In genomic region chr16:1788708-1789100, GRCh38 we compare ENCODE assay signal across 24 cellular contexts. TPM values are rescaled to one million over a fixed set of nuclear protein-coding genes. Genes with fewer than 3 reads are reported as not detected.
A peak's percentile ranks its signal among the peaks of the same experiment; 100 is the strongest.
DNase-seq lines count a peak whose midpoint lies in the region; ATAC-seq, FAIRE-seq and TF ChIP-seq lines count a peak whose summit lies in the region.
"Had no signal": no experiment of that assay in that cellular context is flagged by ENCODE, and none has a peak within 500 bp of the region (broad histone marks: within the 10 kb centered on the region; RNA-seq: fewer than 3 reads in every experiment).

No MANE protein-coding gene starts in this region.

- H3K4me1 ChIP-seq in HEK293 (ENCODE audit: control insufficient read depth, insufficient read depth, low read length) (0 out of 2 replicates have a peak, but pooled peaks cover 2% of the 10 kb centered on the region), foreskin keratinocyte (no peaks in the 10 kb centered on the region)

- TF ChIP-seq CTCF in HEK293 (tag by site-specific recombination; IDR thresholded peaks at IDR 0.05) (no peak), foreskin keratinocyte (conservative IDR thresholded peaks at IDR 0.05) (no peak)

- intact Hi-C loops in posterior vena cava (cut with DNase I): no loop called here

- ATAC-seq in foreskin keratinocyte: peak; percentile 49
- ATAC-seq in GM21528 (IDR thresholded peaks at IDR 0.05; ENCODE audit: low FRiP score, unreplicated experiment): no peak
- ATAC-seq: left lobe of liver, PC-3 had no signal

- H3K27ac ChIP-seq in HEK293 (ENCODE audit: extremely low read depth, low read depth, low read length): no peak overlapping the region
- H3K27ac ChIP-seq in foreskin keratinocyte: no peak overlapping the region
- H3K27ac ChIP-seq: 22Rv1, coronary artery had no signal

- H3K4me3 ChIP-seq in HEK293 (ENCODE audit: low read depth, low read length): no peak overlapping the region
- H3K4me3 ChIP-seq: coronary artery had no signal

- H3K9me3 ChIP-seq in HEK293 (ENCODE audit: control insufficient read depth, insufficient read depth, low read depth, low read length): no peaks in the 10 kb centered on the region
- H3K9me3 ChIP-seq: SK-N-SH had no signal

- DNase-seq in NCI-H1694 treated with DMSO at 0.1 percent for 48 hours (lab: John Stamatoyannopoulos, UW) (peak; percentile 1), NCI-H1694 (lab: John Stamatoyannopoulos, UW) (no peak), foreskin keratinocyte (peak in 1 of 2 donors; percentile 41), posterior vena cava (ENCODE audit: low spot score) (peak; percentile 80), SW480 (ENCODE audit: low spot score) (no peak), RCC 7860 (ENCODE audit: low spot score) (no peak)
- DNase-seq: anterior cingulate cortex; Calu3; NCI-H1417 treated with DMSO at 0.1 percent for 48 hours; NCI-H82; PC-3; SK-N-SH; small intestine; stimulated activated CD8-positive, alpha-beta memory T cell treated with anti-CD3 and anti-CD28 coated beads, Interleukin-4, amount 100 ng/mL, for 48 hours; substantia nigra; T-helper 9 cell had no signal

- POLR2A ChIA-PET in HEK293 (lab: Yijun Ruan, JAX): interaction anchor here (1.5 kb wide), 2 partner anchors 11 to 367 kb away, joined by 3 read pairs; partner anchors contain the start of gene TRAF7

- H3K36me3 ChIP-seq in HEK293 (ENCODE audit: control insufficient read depth in 2 of 2, insufficient read depth in 1 of 2, low read length in 2 of 2): peaks cover 11 to 60% of the 10 kb centered on the region in 2 experiments; a peak in 2 of 3 replicates

- no peak for FAIRE-seq in RCC 7860 (lab: Jason Lieb, UNC)
- FAIRE-seq: GM12892, small intestine had no signal

- no peaks in the 10 kb centered on the region for H3K27me3 ChIP-seq in foreskin keratinocyte

- CTCF ChIA-PET in HEK293 (lab: Yijun Ruan, JAX): interaction anchor here (0.7 kb wide), 1 partner anchor 36 kb away, joined by 4 read pairs; no protein-coding TSS in a partner anchor

TF ChIP-seq in HEK293, 187 proteins besides CTCF, POLR2A, EP300 and RAD21:
- TF ChIP-seq ZNF449 (tag by site-specific recombination; IDR thresholded peaks at IDR 0.05) (peak; percentile 99), ZNF600 (tag by site-specific recombination; IDR thresholded peaks at IDR 0.05) (peak; percentile 58; the same call in 1 of the 2 replicates), REST (tag by site-specific recombination; IDR thresholded peaks at IDR 0.05) (no peak)
- TF ChIP-seq, protein P1, sequence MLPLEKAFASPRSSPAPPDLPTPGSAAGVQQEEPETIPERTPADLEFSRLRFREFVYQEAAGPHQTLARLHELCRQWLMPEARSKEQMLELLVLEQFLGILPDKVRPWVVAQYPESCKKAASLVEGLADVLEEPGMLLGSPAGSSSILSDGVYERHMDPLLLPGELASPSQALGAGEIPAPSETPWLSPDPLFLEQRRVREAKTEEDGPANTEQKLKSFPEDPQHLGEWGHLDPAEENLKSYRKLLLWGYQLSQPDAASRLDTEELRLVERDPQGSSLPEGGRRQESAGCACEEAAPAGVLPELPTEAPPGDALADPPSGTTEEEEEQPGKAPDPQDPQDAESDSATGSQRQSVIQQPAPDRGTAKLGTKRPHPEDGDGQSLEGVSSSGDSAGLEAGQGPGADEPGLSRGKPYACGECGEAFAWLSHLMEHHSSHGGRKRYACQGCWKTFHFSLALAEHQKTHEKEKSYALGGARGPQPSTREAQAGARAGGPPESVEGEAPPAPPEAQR (tag by site-specific recombination; IDR thresholded peaks at IDR 0.05): no peak

RNA-seq across cellular contexts. Expression of gene IGFALS, which starts 4.8 kb away (rescaled TPM):
- total RNA-seq in foreskin keratinocyte: not detected in 2 replicates
- polyA plus RNA-seq in foreskin keratinocyte: not detected in 2 replicates
- total RNA-seq in posterior vena cava: under 1 TPM in 1 of 2 donors, not detected in 1; 0.10 TPM
- total RNA-seq: B cell, Calu3, fibroblast of villous mesenchyme, PC-3 had no signal

RNA-seq across cellular contexts. Expression of gene NUBP2, which starts 5.9 kb away (rescaled TPM):
- total RNA-seq in foreskin keratinocyte (70.1 and 73.3 TPM in 2 replicates), posterior vena cava (10 to 100 TPM; 30.4 to 30.9 TPM)
- polyA plus RNA-seq in foreskin keratinocyte: 113 and 121 TPM in 2 replicates

RNA-seq across cellular contexts. Expression of gene SPSB3, which starts 6.3 kb away (rescaled TPM):
- 21.7 and 27.4 TPM in 2 replicates for total RNA-seq in foreskin keratinocyte
- polyA plus RNA-seq in foreskin keratinocyte: 24.5 and 32.4 TPM in 2 replicates
- 10 to 100 TPM; 21.7 to 26.7 TPM for total RNA-seq in posterior vena cava

RNA-seq across cellular contexts. Expression of gene MRPS34, which starts 15.8 kb away (rescaled TPM):
- total RNA-seq in foreskin keratinocyte: 139 and 174 TPM in 2 replicates
- 223 and 236 TPM in 2 replicates for polyA plus RNA-seq in foreskin keratinocyte
- 10 to 100 TPM; 37.3 to 45.8 TPM for total RNA-seq in posterior vena cava

RNA-seq across cellular contexts. Expression of gene EME2, which starts 16.1 kb away (rescaled TPM):
- 5.9 and 8.5 TPM in 2 replicates for total RNA-seq in foreskin keratinocyte
- 3.0 and 4.3 TPM in 2 replicates for polyA plus RNA-seq in foreskin keratinocyte
- 10 to 100 TPM; 10.2 to 12.0 TPM for total RNA-seq in posterior vena cava

Comparison
In these comparisons a context has a peak if more than half of its experiments do, and no peak if none do; other contexts are left out.
1. DNase-seq: peak in NCI-H1694 treated with DMSO at 0.1 percent for 48 hours (single experiment) and posterior vena cava (single experiment); none in NCI-H1694 (single experiment), SW480 (single experiment) and RCC 7860 (single experiment).